In genomic region chr3:4719011-4719649, GRCh38 we compare ENCODE assay signal across 11 cellular contexts.
DNase-seq lines count a peak whose midpoint lies in the region; ATAC-seq and TF ChIP-seq lines count a peak whose summit lies in the region.
"Had no signal": no experiment of that assay in that cellular context is flagged by ENCODE, and none has a peak within 500 bp of the region (broad histone marks: within the 10 kb centered on the region; RNA-seq: fewer than 3 reads in every experiment).

No MANE protein-coding gene starts in this region.

- POLR2A ChIA-PET in HEK293 (lab: Yijun Ruan, JAX), result interaction anchor here (1.1 kb wide), 1 partner anchor 260 kb away, joined by 3 read pairs; the partner anchor contains the start of gene BHLHE40

- CTCF ChIA-PET in HEK293 (lab: Yijun Ruan, JAX), result interaction anchor here (0.5 to 3.0 kb wide), 7 partner anchors 7 to 338 kb away, joined by 3 to 44 read pairs (median 20); partner anchors contain the start of gene BHLHE40

- peak; percentile 3 for DNase-seq in NCI-H748 treated with DMSO at 0.1 percent for 48 hours (lab: John Stamatoyannopoulos, UW)
- peak; percentile 67 for DNase-seq in fibroblast of gingiva (ENCODE audit: low read depth)
- no peak for DNase-seq in psoas muscle
- DNase-seq in stimulated activated naive CD4-positive, alpha-beta T cell (lab: John Stamatoyannopoulos, UW), result no peak
- DNase-seq in H4 (ENCODE audit: low spot score), result no peak
- no peak for DNase-seq in NCI-H2081 (lab: John Stamatoyannopoulos, UW)
- DNase-seq: CD8-positive, alpha-beta T cell; NCI-H1048; stimulated activated CD8-positive, alpha-beta memory T cell treated with anti-CD3 and anti-CD28 coated beads, Interleukin-4, amount 100 ng/mL, for 48 hours had no signal

- intact Hi-C loops in psoas muscle (cut with DNase I), result loop anchor here (10.0 kb wide), 2 partner anchors 306 to 476 kb away; no protein-coding TSS in a partner anchor

- H3K4me1 ChIP-seq in HEK293 (ENCODE audit: control insufficient read depth, insufficient read depth, low read length), result no peaks in the 10 kb centered on the region
- H3K4me1 ChIP-seq in psoas muscle, result peaks cover 46% of the 10 kb centered on the region

- TF ChIP-seq CTCF in HEK293 (tag by site-specific recombination; IDR thresholded peaks at IDR 0.05) (no peak), psoas muscle (IDR thresholded peaks at IDR 0.05) (no peak)

- H3K9me3 ChIP-seq in HEK293 (ENCODE audit: control insufficient read depth, insufficient read depth, low read depth, low read length) (no peaks in the 10 kb centered on the region), psoas muscle (no peaks in the 10 kb centered on the region)

- H3K4me3 ChIP-seq in HEK293 (ENCODE audit: low read depth, low read length) (no peak overlapping the region), psoas muscle (peak overlapping the region; percentile 42)

- ATAC-seq in psoas muscle, result peak; percentile 40 to 53 (median 46)
- ATAC-seq in HG03460 (IDR thresholded peaks at IDR 0.05; ENCODE audit: unreplicated experiment), result no peak
- ATAC-seq: CD8-positive, alpha-beta T cell had no signal

- H3K36me3 ChIP-seq in HEK293 (ENCODE audit: control insufficient read depth in 2 of 2, insufficient read depth in 1 of 2, low read length in 2 of 2) (no peaks in the 10 kb centered on the region), psoas muscle (ENCODE audit: insufficient read depth in 1 of 2, low read depth in 1 of 2) (no peaks in the 10 kb centered on the region)

- no peaks in the 10 kb centered on the region for H3K27me3 ChIP-seq in psoas muscle (ENCODE audit: insufficient read depth in 3 of 3, low read length in 2 of 3)

- no peak overlapping the region for H3K27ac ChIP-seq in HEK293 (ENCODE audit: extremely low read depth, low read depth, low read length)
- peak overlapping the region; percentile 76 for H3K27ac ChIP-seq in psoas muscle

- WGBS in psoas muscle, 3 donors, result 12 to 18% (median 17%) methylated on average over 11 of the region's 11 CpGs

TF ChIP-seq in HEK293, 187 proteins besides CTCF, POLR2A, EP300 and RAD21:
- no peak for TF ChIP-seq ZNF266 (tag by site-specific recombination; IDR thresholded peaks at IDR 0.05; ENCODE audit: low read depth)
- TF ChIP-seq ZNF169 (tag by site-specific recombination; IDR thresholded peaks at IDR 0.05), result no peak
- peak; percentile 95 for TF ChIP-seq ZIC2 (tag by site-specific recombination; IDR thresholded peaks at IDR 0.05)
- TF ChIP-seq ZNF140 (tag by site-specific recombination; IDR thresholded peaks at IDR 0.05), result no peak
- TF ChIP-seq ZNF10 (tag by site-specific recombination; IDR thresholded peaks at IDR 0.05), result 0 out of 2 replicates have a peak, but pooled peaks have one; percentile 40
- TF ChIP-seq ZNF514 (tag by site-specific recombination; IDR thresholded peaks at IDR 0.05), result no peak

Comparison
In these comparisons a context has a peak if more than half of its experiments do, and no peak if none do; other contexts are left out.
1. DNase-seq: peak in NCI-H748 treated with DMSO at 0.1 percent for 48 hours (single experiment) and fibroblast of gingiva (single experiment); none in psoas muscle (0 of 2), stimulated activated naive CD4-positive, alpha-beta T cell (0 of 6), H4 (single experiment) and NCI-H2081 (0 of 2).